Comparison of ENCODE assay signal across 8 cellular contexts in genomic region chr17:47280072-47280811, GRCh38. TPM values are rescaled to one million over a fixed set of nuclear protein-coding genes. Genes with fewer than 3 reads are reported as not detected.
A peak's percentile ranks its signal among the peaks of the same experiment; 100 is the strongest.
DNase-seq lines count a peak whose midpoint lies in the region; ATAC-seq and TF ChIP-seq lines count a peak whose summit lies in the region.

No MANE protein-coding gene starts in this region.

- H3K27me3 ChIP-seq in WERI-Rb-1 (ENCODE audit: insufficient read depth, low read depth, severe bottlenecking) (no peaks in the 10 kb centered on the region), right atrium auricular region (no peaks in the 10 kb centered on the region)

- H3K4me1 ChIP-seq in right atrium auricular region, result peaks cover 0 to 57% of the 10 kb centered on the region in 2 donors

- ATAC-seq in HG02970 (IDR thresholded peaks at IDR 0.05; ENCODE audit: low FRiP score, unreplicated experiment) (no peak), HG03457 (IDR thresholded peaks at IDR 0.05; ENCODE audit: unreplicated experiment) (no peak)

- peak; percentile 61 for DNase-seq in ELR (ENCODE audit: low read depth)
- peak; percentile 31 for DNase-seq in WERI-Rb-1
- no peak for DNase-seq in right atrium auricular region (ENCODE audit: low spot score)
- DNase-seq in HuH-7 (ENCODE audit: low spot score), result no peak
- no peak for DNase-seq in NCI-H2196 (lab: John Stamatoyannopoulos, UW; ENCODE audit: unreplicated experiment)

- H3K36me3 ChIP-seq in WERI-Rb-1 (no peaks in the 10 kb centered on the region), right atrium auricular region (peaks cover 15% of the 10 kb centered on the region)

- TF ChIP-seq CTCF in WERI-Rb-1 (IDR thresholded peaks at IDR 0.05; ENCODE audit: low read depth, low read length) (no peak), right atrium auricular region (IDR thresholded peaks at IDR 0.05) (no peak)

- H3K4me3 ChIP-seq in WERI-Rb-1 (ENCODE audit: low read depth, low read length) (no peak overlapping the region), right atrium auricular region (no peak overlapping the region), skin epidermis (no peak overlapping the region)

- H3K27ac ChIP-seq in WERI-Rb-1 (no peak overlapping the region), right atrium auricular region (peak overlapping the region; percentile 78 to 92), skin epidermis (peak overlapping the region in 19 of 21 experiments; percentile 33 to 84 (median 68))

- no peaks in the 10 kb centered on the region for H3K9me3 ChIP-seq in WERI-Rb-1 (ENCODE audit: severe bottlenecking)
- no peaks in the 10 kb centered on the region for H3K9me3 ChIP-seq in right atrium auricular region

RNA-seq across cellular contexts. Expression of gene ITGB3, which starts 26.6 kb away (rescaled TPM):
- total RNA-seq in right atrium auricular region, result 10 to 100 TPM in 1 of 2 donors, 1 to 10 TPM in 1; 3.0 to 13.6 TPM

RNA-seq across cellular contexts. Expression of gene EFCAB13, which starts 43.5 kb away (rescaled TPM):
- total RNA-seq in right atrium auricular region, result 10 to 100 TPM in 1 of 2 donors, 1 to 10 TPM in 1; 2.8 to 10.1 TPM

Comparison
In these comparisons a context has a peak if more than half of its experiments do, and no peak if none do; other contexts are left out.
1. DNase-seq: peak in ELR (single experiment) and WERI-Rb-1 (single experiment); none in right atrium auricular region (single experiment), HuH-7 (single experiment) and NCI-H2196 (single experiment).